ENCODE assay signal across 1 cellular context in the genomic region with DNA sequence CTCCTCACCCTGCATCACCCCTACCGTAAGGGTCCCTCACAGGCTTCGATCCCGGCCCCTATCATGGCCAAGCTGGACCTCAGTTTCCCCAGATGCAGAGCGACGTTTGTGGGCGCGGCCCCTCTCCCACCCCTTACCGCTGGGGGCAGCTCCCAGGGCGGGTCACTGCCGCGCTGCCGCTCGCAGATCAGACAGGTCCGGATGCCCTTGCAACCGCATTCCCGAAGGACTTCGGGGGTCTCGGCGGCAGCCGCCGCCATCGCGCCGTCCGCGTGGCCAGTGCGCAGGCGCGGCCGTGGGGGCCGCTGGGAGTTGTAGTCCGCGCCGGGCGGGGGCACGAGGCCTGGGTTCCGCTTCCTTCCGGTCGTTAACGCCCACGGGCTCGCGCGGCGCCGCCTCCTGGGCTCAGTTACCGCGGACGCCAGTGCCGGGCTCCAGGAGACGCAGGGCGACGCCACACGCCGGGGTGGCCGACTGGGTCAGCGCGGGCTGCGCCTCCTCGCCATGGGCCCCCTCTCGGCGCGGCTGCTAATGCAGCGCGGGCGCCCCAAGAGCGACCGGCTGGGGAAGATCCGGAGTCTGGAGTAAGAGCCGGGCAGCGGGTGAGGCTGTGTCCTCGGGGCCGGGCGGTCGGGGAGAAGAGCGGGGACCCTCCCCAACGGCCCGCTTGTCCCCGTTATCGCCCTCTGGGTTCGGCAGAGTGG.
TF ChIP-seq lines count a peak whose summit lies in the region.

A gene with protein sequence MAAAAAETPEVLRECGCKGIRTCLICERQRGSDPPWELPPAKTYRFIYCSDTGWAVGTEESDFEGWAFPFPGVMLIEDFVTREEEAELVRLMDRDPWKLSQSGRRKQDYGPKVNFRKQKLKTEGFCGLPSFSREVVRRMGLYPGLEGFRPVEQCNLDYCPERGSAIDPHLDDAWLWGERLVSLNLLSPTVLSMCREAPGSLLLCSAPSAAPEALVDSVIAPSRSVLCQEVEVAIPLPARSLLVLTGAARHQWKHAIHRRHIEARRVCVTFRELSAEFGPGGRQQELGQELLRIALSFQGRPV (minus strand): TSS at position 287 of the 704 bp plus-strand sequence. CDS start 27 bp downstream, at position 260.
Gene LRWD1, plus strand, starts transcription at position 408 of the 704 bp plus-strand sequence. Its CDS starts 97 bp downstream, at position 505.

TF ChIP-seq in HepG2, 621 proteins besides CTCF, POLR2A, EP300 and RAD21 (continued from another document and continues in another):
- no peak for TF ChIP-seq PLRG1 (conservative IDR thresholded peaks at IDR 0.05)
- no peak for TF ChIP-seq ZNF562 (CRISPR knock-in tag; IDR thresholded peaks at IDR 0.05; ENCODE audit: borderline replicate concordance)
- TF ChIP-seq SP1 (IDR thresholded peaks at IDR 0.05): no peak
- TF ChIP-seq SP1 (CRISPR knock-in tag; IDR thresholded peaks at IDR 0.05): peak; percentile 25; the same call in 1 of the 2 replicates
- TF ChIP-seq GABPB1 (CRISPR knock-in tag; IDR thresholded peaks at IDR 0.05): peak; percentile 96
- peak; percentile 85 for TF ChIP-seq ARNTL (CRISPR knock-in tag; IDR thresholded peaks at IDR 0.05)
- no peak for TF ChIP-seq PRDM10 (CRISPR knock-in tag; IDR thresholded peaks at IDR 0.05; ENCODE audit: low read depth)
- TF ChIP-seq ZNF530 (CRISPR knock-in tag; IDR thresholded peaks at IDR 0.05; ENCODE audit: low read depth): no peak
- TF ChIP-seq, protein P1, sequence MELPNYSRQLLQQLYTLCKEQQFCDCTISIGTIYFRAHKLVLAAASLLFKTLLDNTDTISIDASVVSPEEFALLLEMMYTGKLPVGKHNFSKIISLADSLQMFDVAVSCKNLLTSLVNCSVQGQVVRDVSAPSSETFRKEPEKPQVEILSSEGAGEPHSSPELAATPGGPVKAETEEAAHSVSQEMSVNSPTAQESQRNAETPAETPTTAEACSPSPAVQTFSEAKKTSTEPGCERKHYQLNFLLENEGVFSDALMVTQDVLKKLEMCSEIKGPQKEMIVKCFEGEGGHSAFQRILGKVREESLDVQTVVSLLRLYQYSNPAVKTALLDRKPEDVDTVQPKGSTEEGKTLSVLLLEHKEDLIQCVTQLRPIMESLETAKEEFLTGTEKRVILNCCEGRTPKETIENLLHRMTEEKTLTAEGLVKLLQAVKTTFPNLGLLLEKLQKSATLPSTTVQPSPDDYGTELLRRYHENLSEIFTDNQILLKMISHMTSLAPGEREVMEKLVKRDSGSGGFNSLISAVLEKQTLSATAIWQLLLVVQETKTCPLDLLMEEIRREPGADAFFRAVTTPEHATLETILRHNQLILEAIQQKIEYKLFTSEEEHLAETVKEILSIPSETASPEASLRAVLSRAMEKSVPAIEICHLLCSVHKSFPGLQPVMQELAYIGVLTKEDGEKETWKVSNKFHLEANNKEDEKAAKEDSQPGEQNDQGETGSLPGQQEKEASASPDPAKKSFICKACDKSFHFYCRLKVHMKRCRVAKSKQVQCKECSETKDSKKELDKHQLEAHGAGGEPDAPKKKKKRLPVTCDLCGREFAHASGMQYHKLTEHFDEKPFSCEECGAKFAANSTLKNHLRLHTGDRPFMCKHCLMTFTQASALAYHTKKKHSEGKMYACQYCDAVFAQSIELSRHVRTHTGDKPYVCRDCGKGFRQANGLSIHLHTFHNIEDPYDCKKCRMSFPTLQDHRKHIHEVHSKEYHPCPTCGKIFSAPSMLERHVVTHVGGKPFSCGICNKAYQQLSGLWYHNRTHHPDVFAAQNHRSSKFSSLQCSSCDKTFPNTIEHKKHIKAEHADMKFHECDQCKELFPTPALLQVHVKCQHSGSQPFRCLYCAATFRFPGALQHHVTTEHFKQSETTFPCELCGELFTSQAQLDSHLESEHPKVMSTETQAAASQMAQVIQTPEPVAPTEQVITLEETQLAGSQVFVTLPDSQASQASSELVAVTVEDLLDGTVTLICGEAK (IDR thresholded peaks at IDR 0.05): no peak
- TF ChIP-seq, protein P1 (CRISPR knock-in tag; IDR thresholded peaks at IDR 0.05): peak; percentile 70; the same call in 1 of the 2 replicates
- TF ChIP-seq MED8 (CRISPR knock-in tag; IDR thresholded peaks at IDR 0.05; ENCODE audit: insufficient replicate concordance): no peak
- TF ChIP-seq FIP1L1 (IDR thresholded peaks at IDR 0.05; ENCODE audit: borderline replicate concordance, insufficient read depth, low read depth, low read length): no peak
- peak; percentile 72; the same call in 1 of the 2 replicates for TF ChIP-seq ETV6 (CRISPR knock-in tag; conservative IDR thresholded peaks at IDR 0.05)
- peak; percentile 62; the same call in 1 of the 2 replicates for TF ChIP-seq MXD1 (CRISPR knock-in tag; IDR thresholded peaks at IDR 0.05)
- no peak for TF ChIP-seq ZNF44 (CRISPR knock-in tag; IDR thresholded peaks at IDR 0.05)
- TF ChIP-seq LBX2 (CRISPR knock-in tag; IDR thresholded peaks at IDR 0.05; ENCODE audit: borderline replicate concordance): 0 out of 2 replicates have a peak, but pooled peaks have one; percentile 21
- peak; percentile 82 for TF ChIP-seq KAT7 (CRISPR knock-in tag; IDR thresholded peaks at IDR 0.05; ENCODE audit: borderline replicate concordance)
- no peak for TF ChIP-seq ZNF260 (CRISPR knock-in tag; IDR thresholded peaks at IDR 0.05; ENCODE audit: borderline replicate concordance, low read depth)
- TF ChIP-seq ZNF121 (CRISPR knock-in tag; IDR thresholded peaks at IDR 0.05): no peak
- peak; percentile 54; the same call in 1 of the 2 replicates for TF ChIP-seq CCDC6 (CRISPR knock-in tag; IDR thresholded peaks at IDR 0.05)
- 0 out of 2 replicates have a peak, but pooled peaks have one; percentile 68 for TF ChIP-seq BRF2 (CRISPR knock-in tag; IDR thresholded peaks at IDR 0.05)
- TF ChIP-seq MIER2 (CRISPR knock-in tag; IDR thresholded peaks at IDR 0.05): no peak
- no peak for TF ChIP-seq PCBP1 (IDR thresholded peaks at IDR 0.05; ENCODE audit: borderline replicate concordance, low read depth, low read length)
- TF ChIP-seq DPF2 (CRISPR knock-in tag; IDR thresholded peaks at IDR 0.05; ENCODE audit: borderline replicate concordance, low read depth): no peak
- 0 out of 2 replicates have a peak, but pooled peaks have one; percentile 59 for TF ChIP-seq ZIK1 (CRISPR knock-in tag; IDR thresholded peaks at IDR 0.05; ENCODE audit: borderline replicate concordance, low read depth)
- no peak for TF ChIP-seq SMAD1 (CRISPR knock-in tag; IDR thresholded peaks at IDR 0.05; ENCODE audit: borderline replicate concordance, low read depth)
- TF ChIP-seq ATAD3A (CRISPR knock-in tag; IDR thresholded peaks at IDR 0.05): no peak
- no peak for TF ChIP-seq ZKSCAN5 (CRISPR knock-in tag; IDR thresholded peaks at IDR 0.05)
- TF ChIP-seq, protein P2, sequence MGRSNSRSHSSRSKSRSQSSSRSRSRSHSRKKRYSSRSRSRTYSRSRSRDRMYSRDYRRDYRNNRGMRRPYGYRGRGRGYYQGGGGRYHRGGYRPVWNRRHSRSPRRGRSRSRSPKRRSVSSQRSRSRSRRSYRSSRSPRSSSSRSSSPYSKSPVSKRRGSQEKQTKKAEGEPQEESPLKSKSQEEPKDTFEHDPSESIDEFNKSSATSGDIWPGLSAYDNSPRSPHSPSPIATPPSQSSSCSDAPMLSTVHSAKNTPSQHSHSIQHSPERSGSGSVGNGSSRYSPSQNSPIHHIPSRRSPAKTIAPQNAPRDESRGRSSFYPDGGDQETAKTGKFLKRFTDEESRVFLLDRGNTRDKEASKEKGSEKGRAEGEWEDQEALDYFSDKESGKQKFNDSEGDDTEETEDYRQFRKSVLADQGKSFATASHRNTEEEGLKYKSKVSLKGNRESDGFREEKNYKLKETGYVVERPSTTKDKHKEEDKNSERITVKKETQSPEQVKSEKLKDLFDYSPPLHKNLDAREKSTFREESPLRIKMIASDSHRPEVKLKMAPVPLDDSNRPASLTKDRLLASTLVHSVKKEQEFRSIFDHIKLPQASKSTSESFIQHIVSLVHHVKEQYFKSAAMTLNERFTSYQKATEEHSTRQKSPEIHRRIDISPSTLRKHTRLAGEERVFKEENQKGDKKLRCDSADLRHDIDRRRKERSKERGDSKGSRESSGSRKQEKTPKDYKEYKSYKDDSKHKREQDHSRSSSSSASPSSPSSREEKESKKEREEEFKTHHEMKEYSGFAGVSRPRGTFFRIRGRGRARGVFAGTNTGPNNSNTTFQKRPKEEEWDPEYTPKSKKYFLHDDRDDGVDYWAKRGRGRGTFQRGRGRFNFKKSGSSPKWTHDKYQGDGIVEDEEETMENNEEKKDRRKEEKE (IDR thresholded peaks at IDR 0.05): no peak
- TF ChIP-seq HBP1 (CRISPR knock-in tag; IDR thresholded peaks at IDR 0.05; ENCODE audit: low read depth): no peak
- peak; percentile 57; the same call in 1 of the 2 replicates for TF ChIP-seq SIX1 (CRISPR knock-in tag; IDR thresholded peaks at IDR 0.05; ENCODE audit: borderline replicate concordance)
